23 cellular contexts compared by ENCODE assay signal in genomic region chr10:75418287-75418686, GRCh38. TPM values are rescaled to one million over a fixed set of nuclear protein-coding genes. Genes with fewer than 3 reads are reported as not detected.
"Had no signal": no experiment of that assay in that cellular context is flagged by ENCODE, and none has a peak within 500 bp of the region (broad histone marks: within the 10 kb centered on the region; RNA-seq: fewer than 3 reads in every experiment).

No MANE protein-coding gene starts in this region.

- H3K36me3 ChIP-seq: left ventricle myocardium inferior, neural progenitor cell, sigmoid colon, thoracic aorta, upper lobe of left lung, WERI-Rb-1 had no signal

- H3K4me3 ChIP-seq: hepatocyte, left ventricle myocardium inferior, neural progenitor cell, sigmoid colon, thoracic aorta, upper lobe of left lung had no signal

- H3K4me2 ChIP-seq: hepatocyte had no signal

- DNase-seq: activated CD4-positive, alpha-beta T cell treated with anti-CD3 and anti-CD28 coated beads, Interleukin-2, amount 10 ng/mL, durations not matched to agents 7 days and 5 days; activated CD4-positive, CD25-positive, alpha-beta regulatory T cell treated with anti-CD3 and anti-CD28 coated beads, Interleukin-2, amount 50 U/mL, for 72 hours; activated CD8-positive, alpha-beta memory T cell treated with anti-CD3 and anti-CD28 coated beads, Interleukin-2, amount 10 ng/mL, durations not matched to agents 7 days and 5 days; activated CD8-positive, alpha-beta T cell treated with anti-CD3 and anti-CD28 coated beads for 36 hours; aorta; central memory CD4-positive, alpha-beta T cell; dermis blood vessel endothelial cell; effector CD8-positive, alpha-beta T cell; glutamatergic neuron; left ventricle myocardium inferior; naive thymus-derived CD8-positive, alpha-beta T cell; sigmoid colon; stimulated activated CD4-positive, alpha-beta T cell treated with anti-CD3 and anti-CD28 coated beads, Interleukin-4, amount 100 ng/mL, for 1 hour; stimulated activated naive CD4-positive, alpha-beta T cell treated with Interleukin-2 at 50 U/mL for 16 hours; upper lobe of left lung; WERI-Rb-1 had no signal

- H3K9me3 ChIP-seq: left ventricle myocardium inferior, sigmoid colon, thoracic aorta, upper lobe of left lung had no signal

- ATAC-seq: activated CD8-positive, alpha-beta memory T cell treated with anti-CD3 and anti-CD28 coated beads, Interleukin-2, amount 10 ng/mL, durations not matched to agents 7 days and 5 days; activated CD8-positive, alpha-beta T cell treated with anti-CD3 and anti-CD28 coated beads for 36 hours; activated naive CD4-positive, alpha-beta T cell treated with anti-CD3 and anti-CD28 coated beads, Interleukin-2, amount 50 U/mL, for 72 hours; naive thymus-derived CD8-positive, alpha-beta T cell had no signal

- H3K4me1 ChIP-seq: left ventricle myocardium inferior, neural progenitor cell, sigmoid colon, upper lobe of left lung had no signal

- H3K9ac ChIP-seq: neural progenitor cell had no signal

- H3K27me3 ChIP-seq: sigmoid colon, upper lobe of left lung had no signal

- H2AFZ ChIP-seq: hepatocyte, neural progenitor cell had no signal

- H3K27ac ChIP-seq: hepatocyte, left ventricle myocardium inferior, neural progenitor cell, sigmoid colon, thoracic aorta, upper lobe of left lung, WERI-Rb-1 had no signal

- FAIRE-seq: frontal cortex had no signal

- H3K79me2 ChIP-seq: hepatocyte had no signal

RNA-seq across cellular contexts. Expression of gene LRMDA, which starts 13.1 kb away (rescaled TPM):
- total RNA-seq: activated CD4-positive, alpha-beta T cell treated with anti-CD3 and anti-CD28 coated beads, Interleukin-2, amount 10 ng/mL, durations not matched to agents 7 days and 5 days; activated CD8-positive, alpha-beta memory T cell treated with anti-CD3 and anti-CD28 coated beads, Interleukin-2, amount 10 ng/mL, durations not matched to agents 7 days and 5 days; activated CD8-positive, alpha-beta T cell treated with anti-CD3 and anti-CD28 coated beads for 36 hours; activated naive CD4-positive, alpha-beta T cell treated with anti-CD3 and anti-CD28 coated beads, Interleukin-2, amount 50 U/mL, for 72 hours; activated T-helper 1 cell treated with anti-CD3 and anti-CD28 coated beads, Interleukin-12 subunit alpha, Interleukin-12 subunit beta, Interleukin-2, Interleukin-4 antibody, amounts not matched to agents 30 ng/mL and 10 ng/mL and 1 ng/mL, durations not matched to agents 14 hours and 24 hours and 36 hours; naive thymus-derived CD8-positive, alpha-beta T cell; T-helper 2 cell treated with Interferon-gamma antibody and Interleukin-4, amounts not matched to agents 100 ng/mL and 5 ng/mL, for 36 hours had no signal
- polyA plus RNA-seq: naive thymus-derived CD8-positive, alpha-beta T cell had no signal

RNA-seq across cellular contexts. Expression of gene ZNF503, which starts 16.7 kb away (rescaled TPM):
- total RNA-seq: activated T-helper 1 cell treated with anti-CD3 and anti-CD28 coated beads, Interleukin-12 subunit alpha, Interleukin-12 subunit beta, Interleukin-2, Interleukin-4 antibody, amounts not matched to agents 30 ng/mL and 10 ng/mL and 1 ng/mL, durations not matched to agents 14 hours and 24 hours and 36 hours had no signal
- polyA plus RNA-seq: naive thymus-derived CD8-positive, alpha-beta T cell had no signal
